ENCODE assay signal across 16 cellular contexts in the genomic region with DNA sequence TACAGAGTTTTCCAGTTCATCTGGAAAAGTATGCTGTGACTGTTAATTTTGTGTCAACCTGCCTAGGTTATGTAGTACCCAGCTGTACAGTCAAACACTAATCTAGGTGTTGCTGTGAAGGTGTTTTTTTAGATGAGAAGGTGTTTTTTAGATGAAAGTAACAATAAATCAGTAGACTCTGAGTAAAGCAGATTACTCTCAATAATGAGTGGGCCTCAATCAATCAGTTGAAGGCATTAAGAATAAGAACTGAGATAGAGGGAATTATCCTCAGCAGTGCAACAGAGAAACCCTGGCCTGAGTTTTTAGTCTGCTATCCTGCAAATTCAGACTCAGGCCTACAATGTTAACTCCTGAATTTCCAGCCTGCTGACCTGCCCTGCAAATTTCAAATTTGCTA. TPM values are rescaled to one million over a fixed set of nuclear protein-coding genes. Genes with fewer than 3 reads are reported as not detected.
DNase-seq lines count a peak whose midpoint lies in the region; TF ChIP-seq lines count a peak whose summit lies in the region.
"Had no signal": no experiment of that assay in that cellular context is flagged by ENCODE, and none has a peak within 500 bp of the region (broad histone marks: within the 10 kb centered on the region; RNA-seq: fewer than 3 reads in every experiment).

No MANE protein-coding gene starts in this region.

- H3K4me3 Mint-ChIP-seq in activated T-cell treated with anti-CD3 and anti-CD28 coated beads, Interleukin-2, amount 50 U/mL, for 24 hours: no peak overlapping the region
- H3K4me3 Mint-ChIP-seq in MCF 10A (ENCODE audit: unreplicated experiment) (no peak overlapping the region), mesothelial cell of epicardium (no peak overlapping the region)
- H3K4me3 Mint-ChIP-seq: HFFc6 had no signal

- dilution Hi-C loops in mammary epithelial cell (cut with HindIII; ENCODE audit: low sequenced_read_pairs): no loop called here

- peaks cover 52% of the 10 kb centered on the region for H3K36me3 ChIP-seq in mammary epithelial cell (ENCODE audit: insufficient read depth, low read length)

- no peak overlapping the region for H3K9ac ChIP-seq in mammary epithelial cell (ENCODE audit: insufficient read depth, low read length)

- peak overlapping the region; percentile 10 for H3K27ac Mint-ChIP-seq in activated T-cell treated with anti-CD3 and anti-CD28 coated beads, Interleukin-2, amount 50 U/mL, for 24 hours
- peak overlapping the region; percentile 2 for H3K27ac Mint-ChIP-seq in MCF 10A (ENCODE audit: low read depth, unreplicated experiment)
- peak overlapping the region; percentile 4 for H3K27ac Mint-ChIP-seq in mesothelial cell of epicardium

- H3K4me2 ChIP-seq in mammary epithelial cell (ENCODE audit: insufficient read depth, low read depth, low read length): no peak overlapping the region

- H2AFZ ChIP-seq in mammary epithelial cell (ENCODE audit: low read depth, low read length): no peak overlapping the region

- no peak for TF ChIP-seq CTCF in MCF 10A (IDR thresholded peaks at IDR 0.05; ENCODE audit: unreplicated experiment)
- no peak for TF ChIP-seq CTCF in mammary epithelial cell (conservative IDR thresholded peaks at IDR 0.05 in 1 of 2, IDR thresholded peaks at IDR 0.05 in 1 of 2; ENCODE audit: extremely low read depth in 1 of 2, insufficient read depth in 1 of 2, low read depth in 1 of 2, low read length in 2 of 2)
- no peak for TF ChIP-seq CTCF in VCaP (conservative IDR thresholded peaks at IDR 0.05)
- no peak for TF ChIP-seq CTCF in mesothelial cell of epicardium (IDR thresholded peaks at IDR 0.05; ENCODE audit: unreplicated experiment)

- in situ Hi-C loops in mammary epithelial cell (cut with MboI; ENCODE audit: low sequenced_read_pairs in 2 of 2): no loop called here

- H4K20me1 ChIP-seq in mammary epithelial cell (ENCODE audit: insufficient read depth, low read length): no peaks in the 10 kb centered on the region

- no peaks in the 10 kb centered on the region for H3K9me3 Mint-ChIP-seq in activated T-cell treated with anti-CD3 and anti-CD28 coated beads, Interleukin-2, amount 50 U/mL, for 24 hours
- no peaks in the 10 kb centered on the region for H3K9me3 Mint-ChIP-seq in MCF 10A (ENCODE audit: unreplicated experiment)
- no peaks in the 10 kb centered on the region for H3K9me3 Mint-ChIP-seq in mesothelial cell of epicardium
- H3K9me3 Mint-ChIP-seq: HFFc6 had no signal

- peaks cover 93% of the 10 kb centered on the region for H3K36me3 Mint-ChIP-seq in activated T-cell treated with anti-CD3 and anti-CD28 coated beads, Interleukin-2, amount 50 U/mL, for 24 hours (ENCODE audit: low read depth)
- H3K36me3 Mint-ChIP-seq in MCF 10A (ENCODE audit: insufficient read depth, unreplicated experiment) (peaks cover 84% of the 10 kb centered on the region), mesothelial cell of epicardium (peaks cover 45% of the 10 kb centered on the region)

- H3K79me2 ChIP-seq in mammary epithelial cell (ENCODE audit: insufficient read depth, low read length): peaks cover 23% of the 10 kb centered on the region

- no peak overlapping the region for H3K4me3 ChIP-seq in mammary epithelial cell (replicated peaks in 1 of 3; ENCODE audit: insufficient read depth in 1 of 3, low read depth in 2 of 3, low read length in 3 of 3)
- H3K4me3 ChIP-seq: HAP-1 had no signal

- H3K27ac ChIP-seq in mammary epithelial cell (ENCODE audit: insufficient read depth, low read depth, low read length) (no peak overlapping the region), VCaP (peak overlapping the region; percentile 11; the same call in 1 of the 2 replicates)
- H3K27ac ChIP-seq: 22Rv1 had no signal

- no peaks in the 10 kb centered on the region for H3K4me1 ChIP-seq in mammary epithelial cell (ENCODE audit: insufficient read depth, low read length)
- H3K4me1 ChIP-seq: HAP-1 had no signal

- CTCF ChIA-PET in MCF 10A (lab: Yijun Ruan, JAX) (interaction anchor here (0.6 kb wide), 1 partner anchor 438 kb away, joined by 4 read pairs; no protein-coding TSS in a partner anchor), mammary epithelial cell (lab: Charles Lee; ENCODE audit: low non-redundant PET) (no interaction called here)

- BruUV-seq in MCF 10A (replicated peaks; lab: Mats Ljungman, UMichigan) (no TSS peak), mammary epithelial cell (replicated peaks; lab: Mats Ljungman, UMichigan) (no TSS peak)

- POLR2A ChIA-PET in MCF 10A (lab: Yijun Ruan, JAX): interaction anchor here (1.3 kb wide), 1 partner anchor 10 kb away, joined by 5 read pairs; no protein-coding TSS in a partner anchor

- no peaks in the 10 kb centered on the region for H3K27me3 ChIP-seq in mammary epithelial cell (ENCODE audit: insufficient read depth, low read length)

- peaks cover 20% of the 10 kb centered on the region for H3K4me1 Mint-ChIP-seq in activated T-cell treated with anti-CD3 and anti-CD28 coated beads, Interleukin-2, amount 50 U/mL, for 24 hours (ENCODE audit: low read depth)
- H3K4me1 Mint-ChIP-seq in MCF 10A (ENCODE audit: insufficient read depth, unreplicated experiment): no peaks in the 10 kb centered on the region
- peaks cover 4% of the 10 kb centered on the region for H3K4me1 Mint-ChIP-seq in mesothelial cell of epicardium

- no peak for DNase-seq in activated T-cell treated with anti-CD3 and anti-CD28 coated beads, Interleukin-2, amount 50 U/mL, for 24 hours
- DNase-seq in activated T-cell treated with anti-CD3 and anti-CD28 coated beads, Interleukin-2, amount 50 U/mL, for 1 hour: no peak
- no peak for DNase-seq in MCF 10A (ENCODE audit: unreplicated experiment)
- no peak for DNase-seq in mammary epithelial cell
- DNase-seq in mesothelial cell of epicardium (ENCODE audit: low spot score in 2 of 2, unreplicated experiment in 2 of 2): no peak
- DNase-seq in cerebellar cortex (ENCODE audit: low spot score): no peak
- no peak for DNase-seq in hypothalamus (lab: John Stamatoyannopoulos, UW)
- DNase-seq: Calu3, DMS153, DMS79 treated with DMSO at 0.1 percent for 48 hours, EL, GOT3, HFFc6 had no signal

- intact Hi-C loops in MCF 10A (cut with micrococcal nuclease) (no loop called here), mammary epithelial cell (cut with micrococcal nuclease) (no loop called here)

- no peaks in the 10 kb centered on the region for H3K9me3 ChIP-seq in mammary epithelial cell (replicated peaks; ENCODE audit: insufficient read depth, low read length)
- H3K9me3 ChIP-seq: HAP-1 had no signal

- H3K27me3 Mint-ChIP-seq in activated T-cell treated with anti-CD3 and anti-CD28 coated beads, Interleukin-2, amount 50 U/mL, for 24 hours: no peaks in the 10 kb centered on the region
- H3K27me3 Mint-ChIP-seq in MCF 10A (ENCODE audit: insufficient read depth, unreplicated experiment) (no peaks in the 10 kb centered on the region), mesothelial cell of epicardium (ENCODE audit: low read depth) (no peaks in the 10 kb centered on the region)

RNA-seq across cellular contexts. Expression of gene SCAF4, which starts 33.5 kb away (rescaled TPM):
- total RNA-seq in MCF 10A (2022) (38.2 and 41.9 TPM in 2 replicates), mammary epithelial cell (10 to 100 TPM in 1 of 2 donors, 1 to 10 TPM in 1; 9.5 to 34.8 TPM), mesothelial cell of epicardium (55.6 to 58.9 TPM (median 57.4 TPM) in 3 replicates)
- 9.6 TPM for polyA plus RNA-seq in mammary epithelial cell
- polyA minus RNA-seq in mammary epithelial cell: 29.8 TPM

RNA-seq across cellular contexts. Expression of gene SOD1, which starts 39.0 kb away (rescaled TPM):
- total RNA-seq in MCF 10A (2022) (224 and 239 TPM in 2 replicates), mammary epithelial cell (100 to 1,000 TPM; 104 to 184 TPM), mesothelial cell of epicardium (150 to 158 TPM (median 154 TPM) in 3 replicates)
- 415 TPM for polyA plus RNA-seq in mammary epithelial cell
- polyA minus RNA-seq in mammary epithelial cell: 171 TPM
